ENCODE assay signal across 8 cellular contexts in genomic region chr5:134114886-134115805, GRCh38. TPM values are rescaled to one million over a fixed set of nuclear protein-coding genes. Genes with fewer than 3 reads are reported as not detected.
DNase-seq lines count a peak whose midpoint lies in the region; ATAC-seq and TF ChIP-seq lines count a peak whose summit lies in the region.

No MANE protein-coding gene starts in this region.

- H3K27ac ChIP-seq in HL-60 (replicated peaks): no peak overlapping the region

- peak overlapping the region; percentile 26 for H3K4me3 ChIP-seq in HL-60 (replicated peaks; ENCODE audit: insufficient read depth, low read length)

- TF ChIP-seq CTCF in HL-60 (IDR thresholded peaks at IDR 0.05; ENCODE audit: insufficient read depth, low read length): no peak

- ATAC-seq in GM19025 (IDR thresholded peaks at IDR 0.05; ENCODE audit: low read depth, unreplicated experiment): peak; percentile 9
- peak; percentile 3 for ATAC-seq in esophagus mucosa
- ATAC-seq in GM21786 (IDR thresholded peaks at IDR 0.05; ENCODE audit: unreplicated experiment): no peak

- H3K27me3 ChIP-seq in HL-60 (ENCODE audit: insufficient read depth, poor library complexity, severe bottlenecking): peaks cover 8% of the 10 kb centered on the region

- DNase-seq in HL-60 (ENCODE audit: low read depth in 1 of 2, low spot score in 1 of 2) (no peak), retina (peak; percentile 62), dedifferentiated amniotic fluid mesenchymal stem cell (ENCODE audit: extremely low spot score) (no peak), cerebellum (ENCODE audit: low spot score) (no peak)
- peak; percentile 81 to 84 for DNase-seq in activated CD8-positive, alpha-beta memory T cell treated with anti-CD3 and anti-CD28 coated beads for 4 hours (ENCODE audit: low read depth in 2 of 2)

RNA-seq across cellular contexts. Expression of gene TCF7, which starts 0.7 kb away (rescaled TPM):
- total RNA-seq in esophagus mucosa (4.6 TPM), cerebellum (1.5 TPM)

Comparison
In these comparisons a context has a peak if more than half of its experiments do, and no peak if none do; other contexts are left out.
1. DNase-seq: peak in activated CD8-positive, alpha-beta memory T cell treated with anti-CD3 and anti-CD28 coated beads for 4 hours (2 of 2) and retina (single experiment); none in HL-60 (0 of 2), dedifferentiated amniotic fluid mesenchymal stem cell (single experiment) and cerebellum (single experiment).